In genomic region chr2:216023055-216023648, GRCh38 we compare ENCODE assay signal across 8 cellular contexts. TPM values are rescaled to one million over a fixed set of nuclear protein-coding genes. Genes with fewer than 3 reads are reported as not detected.
DNase-seq lines count a peak whose midpoint lies in the region; ATAC-seq and TF ChIP-seq lines count a peak whose summit lies in the region.

No MANE protein-coding gene starts in this region.

- no peak overlapping the region for H3K27ac ChIP-seq in endodermal cell (ENCODE audit: low read depth, low read length)

- no peak overlapping the region for H3K4me3 ChIP-seq in endodermal cell (ENCODE audit: low read length)

- POLR2A ChIA-PET in activated B cell treated with CpG ODN at 0.5 μM for 24 hours (lab: Charles Lee), result no interaction called here

- no peaks in the 10 kb centered on the region for H3K36me3 ChIP-seq in endodermal cell (ENCODE audit: control insufficient read depth, insufficient read depth, low read length)

- intact Hi-C loops in activated B cell treated with CpG ODN at 0.5 μM for 24 hours (cut with micrococcal nuclease), result loop anchor here (1.0 to 2.0 kb wide), 2 partner anchors 18 to 73 kb away; no protein-coding TSS in a partner anchor

- H3K4me1 Mint-ChIP-seq in activated B cell treated with CpG ODN at 0.5 μM for 24 hours (no peaks in the 10 kb centered on the region), endodermal cell (no peaks in the 10 kb centered on the region), nephron progenitor cell (no peaks in the 10 kb centered on the region)

- in situ Hi-C loops in GM13976 (cut with MboI; ENCODE audit: low sequenced_read_pairs, unreplicated experiment), result no loop called here

- no peaks in the 10 kb centered on the region for H3K4me1 ChIP-seq in endodermal cell (ENCODE audit: control insufficient read depth, insufficient read depth, low read length)

- H3K4me3 Mint-ChIP-seq in activated B cell treated with CpG ODN at 0.5 μM for 24 hours, result no peak overlapping the region
- no peak overlapping the region for H3K4me3 Mint-ChIP-seq in endodermal cell
- H3K4me3 Mint-ChIP-seq in nephron progenitor cell, result no peak overlapping the region

- H3K27ac Mint-ChIP-seq in activated B cell treated with CpG ODN at 0.5 μM for 24 hours (no peak overlapping the region), endodermal cell (no peak overlapping the region), nephron progenitor cell (no peak overlapping the region)

- TF ChIP-seq CTCF in GM13976 (IDR thresholded peaks at IDR 0.05; ENCODE audit: borderline replicate concordance, control extremely low read depth, extremely low read depth, insufficient read depth, missing control alignments), result peak; percentile 59
- TF ChIP-seq CTCF in activated B cell treated with CpG ODN at 0.5 μM for 24 hours (IDR thresholded peaks at IDR 0.05), result no peak
- TF ChIP-seq CTCF in endodermal cell (conservative IDR thresholded peaks at IDR 0.05), result peak; percentile 81
- peak; percentile 63 for TF ChIP-seq CTCF in nephron progenitor cell (IDR thresholded peaks at IDR 0.05)

- H3K9ac ChIP-seq in endodermal cell (ENCODE audit: extremely low read depth, low read length, poor library complexity, severe bottlenecking), result no peak overlapping the region

- ATAC-seq in HG02759 (IDR thresholded peaks at IDR 0.05; ENCODE audit: unreplicated experiment) (peak; percentile 90), activated B cell treated with CpG ODN at 0.5 μM for 24 hours (ENCODE audit: low read depth) (peak; percentile 49)

- H3K27me3 Mint-ChIP-seq in activated B cell treated with CpG ODN at 0.5 μM for 24 hours (no peaks in the 10 kb centered on the region), endodermal cell (ENCODE audit: insufficient read depth) (no peaks in the 10 kb centered on the region), nephron progenitor cell (ENCODE audit: low read depth, poor library complexity) (no peaks in the 10 kb centered on the region)

- H3K9me3 ChIP-seq in endodermal cell (ENCODE audit: control insufficient read depth, low read length), result no peaks in the 10 kb centered on the region

- no peaks in the 10 kb centered on the region for H3K27me3 ChIP-seq in endodermal cell (ENCODE audit: control insufficient read depth, insufficient read depth, low read length, poor library complexity, severe bottlenecking)

- H3K36me3 Mint-ChIP-seq in activated B cell treated with CpG ODN at 0.5 μM for 24 hours (ENCODE audit: low read depth) (peaks cover 2% of the 10 kb centered on the region), endodermal cell (ENCODE audit: low read depth) (no peaks in the 10 kb centered on the region), nephron progenitor cell (ENCODE audit: low read depth) (peaks cover 7% of the 10 kb centered on the region)

- DNase-seq in AML-193 (lab: John Stamatoyannopoulos, UW) (peak; percentile 42 to 55), GM13976 (ENCODE audit: low spot score) (peak; percentile 65), NCI-H1105 (lab: John Stamatoyannopoulos, UW) (peak; percentile 7), activated B cell treated with CpG ODN at 0.5 μM for 24 hours (no peak), endodermal cell (peak; percentile 82), nephron progenitor cell (peak; percentile 54), occipital lobe (lab: John Stamatoyannopoulos, UW) (no peak)

- CTCF ChIA-PET in activated B cell treated with CpG ODN at 0.5 μM for 24 hours (lab: Charles Lee), result interaction anchor here (0.5 to 9.5 kb wide), 15 partner anchors 9 to 378 kb away, joined by 3 to 96 read pairs (median 3); partner anchors contain the start of genes MREG, PECR and TMEM169

- 43 to 46% methylated on average over 2 to 3 of the region's 3 CpGs for WGBS in endodermal cell (ENCODE audit: insufficient coverage in 1 of 2, insufficient read length in 1 of 2), 2 experiments

- peaks cover 2% of the 10 kb centered on the region for H3K9me3 Mint-ChIP-seq in activated B cell treated with CpG ODN at 0.5 μM for 24 hours
- H3K9me3 Mint-ChIP-seq in endodermal cell, result no peaks in the 10 kb centered on the region
- no peaks in the 10 kb centered on the region for H3K9me3 Mint-ChIP-seq in nephron progenitor cell

RNA-seq across cellular contexts. Expression of gene MREG, which starts 9.8 kb away (rescaled TPM):
- 16.2 and 16.6 TPM in 2 replicates for total RNA-seq in activated B cell treated with CpG ODN at 0.5 μM for 24 hours
- total RNA-seq in endodermal cell, result 10 to 100 TPM; 13.0 to 17.8 TPM
- polyA plus RNA-seq in endodermal cell (2013, experiment 1 of 2), result 7.7 TPM
- 8.6 TPM for polyA plus RNA-seq in endodermal cell (2013, experiment 2 of 2)
- 2.5 TPM for total RNA-seq in occipital lobe

RNA-seq across cellular contexts. Expression of gene PECR, which starts 58.5 kb away (rescaled TPM):
- total RNA-seq in activated B cell treated with CpG ODN at 0.5 μM for 24 hours, result 6.1 and 10.0 TPM in 2 replicates
- total RNA-seq in endodermal cell, result 10 to 100 TPM; 12.5 to 17.0 TPM
- 11.9 TPM for polyA plus RNA-seq in endodermal cell (2013, experiment 1 of 2)
- 10.2 TPM for polyA plus RNA-seq in endodermal cell (2013, experiment 2 of 2)
- 29.9 TPM for total RNA-seq in occipital lobe

RNA-seq across cellular contexts. Expression of gene TMEM169, which starts 58.6 kb away (rescaled TPM):
- total RNA-seq in activated B cell treated with CpG ODN at 0.5 μM for 24 hours (0.40 and 0.69 TPM in 2 replicates), endodermal cell (1 to 10 TPM; 1.1 to 3.8 TPM), occipital lobe (21.7 TPM)
- 22.4 TPM for polyA plus RNA-seq in endodermal cell (2013, experiment 1 of 2)
- polyA plus RNA-seq in endodermal cell (2013, experiment 2 of 2), result 22.4 TPM

Comparison
In these comparisons a context has a peak if more than half of its experiments do, and no peak if none do; other contexts are left out.
1. DNase-seq: peak in AML-193 (2 of 2), GM13976 (single experiment), NCI-H1105 (single experiment), endodermal cell (single experiment) and nephron progenitor cell (single experiment); none in activated B cell treated with CpG ODN at 0.5 μM for 24 hours (single experiment) and occipital lobe (single experiment).